ENCODE assay signal across 8 cellular contexts in the genomic region with DNA sequence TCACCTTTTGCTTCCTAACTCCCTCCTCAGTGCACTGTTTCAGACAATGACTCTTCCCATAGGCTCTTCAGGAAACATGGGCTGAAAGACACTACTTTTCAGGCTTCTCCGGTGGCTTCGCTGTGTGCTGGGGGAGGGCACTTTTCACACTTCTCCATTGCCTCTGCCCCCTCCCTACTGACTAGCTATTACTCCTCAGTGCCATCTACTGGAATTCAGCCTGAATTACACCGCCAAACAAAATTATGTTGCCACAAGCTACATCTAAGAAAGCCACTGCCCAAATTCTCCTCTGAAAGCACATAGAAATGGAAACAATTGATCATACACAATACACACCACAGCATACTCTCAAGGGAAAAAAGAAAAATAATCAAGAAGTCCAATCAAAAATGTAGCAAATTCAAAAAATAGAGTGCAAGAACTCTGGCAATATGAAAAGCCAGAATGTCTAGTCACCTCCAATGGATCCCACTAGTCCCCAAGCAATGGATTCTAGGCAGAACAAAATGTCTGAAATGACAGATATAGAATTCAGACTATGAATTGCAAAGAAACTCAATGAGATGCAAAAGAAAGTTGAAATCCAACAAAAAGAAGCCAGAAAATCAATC.
A peak's percentile ranks its signal among the peaks of the same experiment; 100 is the strongest.
DNase-seq lines count a peak whose midpoint lies in the region; ATAC-seq and TF ChIP-seq lines count a peak whose summit lies in the region.

No MANE protein-coding gene starts in this region.

- H3K4me3 Mint-ChIP-seq in chondrocyte (ENCODE audit: unreplicated experiment) = no peak overlapping the region
- H3K4me3 Mint-ChIP-seq in stimulated activated naive B cell treated with anti-CD40 and anti-IgM and Interleukin-4, amounts not matched to agents 10 μg/mL and 1 μg/mL and 100 μg/mL, for 72 hours = no peak overlapping the region

- in situ Hi-C loops in ACHN (cut with HindIII; ENCODE audit: low pct_ligation_motif_present, low pct_unique_long_range_greater_than_20kb, low sequenced_read_pairs) (no loop called here), GM13976 (cut with MboI; ENCODE audit: low sequenced_read_pairs, unreplicated experiment) (no loop called here)

- H3K36me3 Mint-ChIP-seq in chondrocyte (ENCODE audit: low read depth) = peaks cover 2% of the 10 kb centered on the region
- H3K36me3 Mint-ChIP-seq in stimulated activated naive B cell treated with anti-CD40 and anti-IgM and Interleukin-4, amounts not matched to agents 10 μg/mL and 1 μg/mL and 100 μg/mL, for 72 hours = no peaks in the 10 kb centered on the region

- no peak overlapping the region for H3K27ac Mint-ChIP-seq in chondrocyte (ENCODE audit: unreplicated experiment)
- H3K27ac Mint-ChIP-seq in stimulated activated naive B cell treated with anti-CD40 and anti-IgM and Interleukin-4, amounts not matched to agents 10 μg/mL and 1 μg/mL and 100 μg/mL, for 72 hours = no peak overlapping the region

- peaks cover 24% of the 10 kb centered on the region for H3K9me3 Mint-ChIP-seq in chondrocyte (ENCODE audit: low read depth)
- H3K9me3 Mint-ChIP-seq in stimulated activated naive B cell treated with anti-CD40 and anti-IgM and Interleukin-4, amounts not matched to agents 10 μg/mL and 1 μg/mL and 100 μg/mL, for 72 hours = peaks cover 5 to 10% of the 10 kb centered on the region in 2 donors

- DNase-seq in ACHN = peak; percentile 51
- DNase-seq in GM13976 (ENCODE audit: low spot score) = peak; percentile 35
- DNase-seq in M059J (ENCODE audit: low read depth) = peak; percentile 7
- no peak for DNase-seq in chondrocyte (ENCODE audit: low spot score)
- DNase-seq in stimulated activated naive B cell treated with anti-CD40 and anti-IgM and Interleukin-4, amounts not matched to agents 10 μg/mL and 1 μg/mL and 100 μg/mL, for 72 hours = no peak
- DNase-seq in DMS114 treated with DMSO at 0.1 percent for 48 hours (lab: John Stamatoyannopoulos, UW; ENCODE audit: unreplicated experiment) = no peak

- ATAC-seq in stimulated activated naive B cell treated with anti-CD40 and anti-IgM and Interleukin-4, amounts not matched to agents 10 μg/mL and 1 μg/mL and 100 μg/mL, for 72 hours (replicated peaks) = peak; percentile 50 to 52
- ATAC-seq in HG02678 (IDR thresholded peaks at IDR 0.05; ENCODE audit: unreplicated experiment) (no peak), HG02588 (IDR thresholded peaks at IDR 0.05; ENCODE audit: unreplicated experiment) (no peak)

- H3K27me3 Mint-ChIP-seq in chondrocyte (ENCODE audit: low read depth) = no peaks in the 10 kb centered on the region
- H3K27me3 Mint-ChIP-seq in stimulated activated naive B cell treated with anti-CD40 and anti-IgM and Interleukin-4, amounts not matched to agents 10 μg/mL and 1 μg/mL and 100 μg/mL, for 72 hours = no peaks in the 10 kb centered on the region

- H3K4me1 Mint-ChIP-seq in chondrocyte (ENCODE audit: low read depth) = no peaks in the 10 kb centered on the region
- no peaks in the 10 kb centered on the region for H3K4me1 Mint-ChIP-seq in stimulated activated naive B cell treated with anti-CD40 and anti-IgM and Interleukin-4, amounts not matched to agents 10 μg/mL and 1 μg/mL and 100 μg/mL, for 72 hours

- TF ChIP-seq CTCF in GM13976 (IDR thresholded peaks at IDR 0.05; ENCODE audit: borderline replicate concordance, control extremely low read depth, extremely low read depth, insufficient read depth, missing control alignments) (peak; percentile 67), chondrocyte (IDR thresholded peaks at IDR 0.05) (peak; percentile 71)

Comparison
In these comparisons a context has a peak if more than half of its experiments do, and no peak if none do; other contexts are left out.
1. DNase-seq: peak in ACHN (single experiment), GM13976 (single experiment) and M059J (single experiment); none in chondrocyte (single experiment), stimulated activated naive B cell treated with anti-CD40 and anti-IgM and Interleukin-4, amounts not matched to agents 10 μg/mL and 1 μg/mL and 100 μg/mL, for 72 hours (single experiment) and DMS114 treated with DMSO at 0.1 percent for 48 hours (single experiment).
2. ATAC-seq: peak in stimulated activated naive B cell treated with anti-CD40 and anti-IgM and Interleukin-4, amounts not matched to agents 10 μg/mL and 1 μg/mL and 100 μg/mL, for 72 hours (2 of 2); none in HG02678 (single experiment) and HG02588 (single experiment).